ENCODE assay signal across 10 cellular contexts in genomic region chr16:10039220-10040096, GRCh38.
DNase-seq lines count a peak whose midpoint lies in the region; ATAC-seq and TF ChIP-seq lines count a peak whose summit lies in the region.
"Had no signal": no experiment of that assay in that cellular context is flagged by ENCODE, and none has a peak within 500 bp of the region (broad histone marks: within the 10 kb centered on the region; RNA-seq: fewer than 3 reads in every experiment).

No MANE protein-coding gene starts in this region.

- H3K27me3 ChIP-seq in GM23338 (ENCODE audit: insufficient read depth) = no peaks in the 10 kb centered on the region

- intact Hi-C loops in CD14-positive monocyte (cut with micrococcal nuclease) = no loop called here

- 0 out of 2 replicates have a peak, but pooled peaks cover 2% of the 10 kb centered on the region for H3F3A ChIP-seq in GM23338 (replicated peaks; ENCODE audit: low read depth)

- H3K9me2 ChIP-seq in GM23338 (ENCODE audit: insufficient read depth) = 0 out of 2 replicates have a peak, but pooled peaks cover 5% of the 10 kb centered on the region

- H3K79me2 ChIP-seq in GM23338 (replicated peaks; ENCODE audit: insufficient read depth) = no peaks in the 10 kb centered on the region

- peak overlapping the region; percentile 77 for H3K4me2 ChIP-seq in GM23338

- H3K4me1 Mint-ChIP-seq in GM23338 = peaks cover 5% of the 10 kb centered on the region
- H3K4me1 Mint-ChIP-seq in CD14-positive monocyte = no peaks in the 10 kb centered on the region

- H3K4me3 Mint-ChIP-seq in GM23338 (no peak overlapping the region; the same call in 1 of the 3 replicates), CD14-positive monocyte (peak overlapping the region in 1 of 2 donors; percentile 36)
- H3K4me3 Mint-ChIP-seq: activated naive CD8-positive, alpha-beta T cell treated with anti-CD3 and anti-CD28 coated beads, Interleukin-2, amount 10 ng/mL, durations not matched to agents 7 days and 5 days had no signal

- H3K27ac ChIP-seq in 22Rv1 (no peak overlapping the region), GM23338 (ENCODE audit: low read depth) (peak overlapping the region; percentile 78)

- TF ChIP-seq CTCF in 22Rv1 (IDR thresholded peaks at IDR 0.05) (peak; percentile 25), GM23338 (conservative IDR thresholded peaks at IDR 0.05; ENCODE audit: low read depth in 2 of 2) (peak; percentile 40 to 70), CD14-positive monocyte (IDR thresholded peaks at IDR 0.05) (no peak)

- peaks cover 2% of the 10 kb centered on the region for H3K27me3 Mint-ChIP-seq in GM23338 (ENCODE audit: insufficient read depth, low read depth, poor library complexity)
- H3K27me3 Mint-ChIP-seq in CD14-positive monocyte (ENCODE audit: low read depth in 3 of 3) = peaks cover 5 to 11% (median 7%) of the 10 kb centered on the region in 3 donors

- H3K36me3 Mint-ChIP-seq in GM23338 (ENCODE audit: low read depth) (no peaks in the 10 kb centered on the region), CD14-positive monocyte (no peaks in the 10 kb centered on the region)
- H3K36me3 Mint-ChIP-seq: activated naive CD8-positive, alpha-beta T cell treated with anti-CD3 and anti-CD28 coated beads, Interleukin-2, amount 10 ng/mL, durations not matched to agents 7 days and 5 days had no signal

- no peaks in the 10 kb centered on the region for H4K20me1 ChIP-seq in GM23338 (replicated peaks; ENCODE audit: insufficient read depth)

- H3K36me3 ChIP-seq in GM23338 (ENCODE audit: insufficient read depth) = no peaks in the 10 kb centered on the region

- H3K9me3 Mint-ChIP-seq in GM23338 = no peaks in the 10 kb centered on the region; the same call in 2 of the 3 replicates
- peaks cover 0 to 7% (median 0%) of the 10 kb centered on the region in 7 donors for H3K9me3 Mint-ChIP-seq in CD14-positive monocyte
- H3K9me3 Mint-ChIP-seq: activated naive CD8-positive, alpha-beta T cell treated with anti-CD3 and anti-CD28 coated beads, Interleukin-2, amount 10 ng/mL, durations not matched to agents 7 days and 5 days had no signal

- H3K27ac Mint-ChIP-seq in GM23338 (no peak overlapping the region), CD14-positive monocyte (peak overlapping the region in 1 of 7 donors; percentile 40)
- H3K27ac Mint-ChIP-seq: activated naive CD8-positive, alpha-beta T cell treated with anti-CD3 and anti-CD28 coated beads, Interleukin-2, amount 10 ng/mL, durations not matched to agents 7 days and 5 days had no signal

- peak; percentile 92 for ATAC-seq in GM23338
- no peak for ATAC-seq in GM19324 (IDR thresholded peaks at IDR 0.05; ENCODE audit: low FRiP score, unreplicated experiment)
- ATAC-seq: K562 had no signal

- peak overlapping the region; percentile 54 for H3K4me3 ChIP-seq in GM23338
- H3K4me3 ChIP-seq: K562 had no signal

- H3K4me1 ChIP-seq in GM23338 (ENCODE audit: insufficient read depth) = peaks cover 4% of the 10 kb centered on the region; the same call in 1 of the 2 replicates

- peak overlapping the region; percentile 49 for H2AFZ ChIP-seq in GM23338

- DNase-seq in GM23338 (ENCODE audit: low spot score) (peak; percentile 75), cerebellar cortex (ENCODE audit: low spot score) (peak; percentile 78), left kidney (ENCODE audit: low read depth, low spot score) (peak; percentile 77), CD14-positive monocyte (ENCODE audit: low spot score) (no peak), SKM-1 (lab: John Stamatoyannopoulos, UW; ENCODE audit: unreplicated experiment) (no peak), Kasumi-1 (lab: John Stamatoyannopoulos, UW) (no peak)
- DNase-seq: activated naive CD8-positive, alpha-beta T cell treated with anti-CD3 and anti-CD28 coated beads, Interleukin-2, amount 10 ng/mL, durations not matched to agents 7 days and 5 days had no signal

TF ChIP-seq in GM23338, 12 proteins besides CTCF, POLR2A, EP300 and RAD21:
- TF ChIP-seq STAT1 (IDR thresholded peaks at IDR 0.05; ENCODE audit: unreplicated experiment) (no peak), ZNF331 (CRISPR knock-in tag; IDR thresholded peaks at IDR 0.05; ENCODE audit: low read depth) (no peak), ETS1 (IDR thresholded peaks at IDR 0.05) (no peak), JUNB (IDR thresholded peaks at IDR 0.05; ENCODE audit: unreplicated experiment) (no peak), EZH2 (IDR thresholded peaks at IDR 0.05; ENCODE audit: low read depth, unreplicated experiment) (no peak), EZH2phosphoT487 (IDR thresholded peaks at IDR 0.05; ENCODE audit: unreplicated experiment) (no peak)

Comparison
In these comparisons a context has a peak if more than half of its experiments do, and no peak if none do; other contexts are left out.
1. DNase-seq: peak in GM23338 (single experiment), cerebellar cortex (single experiment) and left kidney (single experiment); none in CD14-positive monocyte (single experiment), SKM-1 (single experiment) and Kasumi-1 (0 of 2).